1 cellular context compared by ENCODE assay signal in the genomic region with DNA sequence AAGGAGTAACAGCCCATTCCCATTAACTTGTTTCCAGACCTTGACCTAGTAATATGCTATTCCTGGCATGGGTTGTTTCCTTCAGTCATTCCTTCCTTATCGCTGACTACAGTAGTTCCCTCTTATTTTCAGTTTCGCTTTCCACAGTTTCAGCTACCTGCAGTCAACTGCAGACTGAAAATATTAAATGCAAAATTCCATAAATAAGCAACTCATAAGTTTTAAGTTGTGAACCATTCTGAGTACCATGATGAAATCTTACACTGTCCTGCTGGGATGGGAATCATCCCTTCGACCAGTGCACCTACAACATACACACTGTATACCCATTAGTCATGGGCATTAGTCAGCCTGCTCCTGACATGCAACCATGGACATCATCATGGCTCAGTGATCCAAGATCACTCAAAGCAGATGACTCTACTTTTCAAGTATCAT.
A peak's percentile ranks its signal among the peaks of the same experiment; 100 is the strongest.
TF ChIP-seq lines count a peak whose summit lies in the region.

No MANE protein-coding gene starts in this region.

TF ChIP-seq in K562, 482 proteins besides CTCF, POLR2A, EP300 and RAD21 (continued from another document and continues in another):
- TF ChIP-seq, protein P1, sequence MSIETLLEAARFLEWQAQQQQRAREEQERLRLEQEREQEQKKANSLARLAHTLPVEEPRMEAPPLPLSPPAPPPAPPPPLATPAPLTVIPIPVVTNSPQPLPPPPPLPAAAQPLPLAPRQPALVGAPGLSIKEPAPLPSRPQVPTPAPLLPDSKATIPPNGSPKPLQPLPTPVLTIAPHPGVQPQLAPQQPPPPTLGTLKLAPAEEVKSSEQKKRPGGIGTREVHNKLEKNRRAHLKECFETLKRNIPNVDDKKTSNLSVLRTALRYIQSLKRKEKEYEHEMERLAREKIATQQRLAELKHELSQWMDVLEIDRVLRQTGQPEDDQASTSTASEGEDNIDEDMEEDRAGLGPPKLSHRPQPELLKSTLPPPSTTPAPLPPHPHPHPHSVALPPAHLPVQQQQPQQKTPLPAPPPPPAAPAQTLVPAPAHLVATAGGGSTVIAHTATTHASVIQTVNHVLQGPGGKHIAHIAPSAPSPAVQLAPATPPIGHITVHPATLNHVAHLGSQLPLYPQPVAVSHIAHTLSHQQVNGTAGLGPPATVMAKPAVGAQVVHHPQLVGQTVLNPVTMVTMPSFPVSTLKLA (conservative IDR thresholded peaks at IDR 0.05) = no peak
- TF ChIP-seq SRSF3 (IDR thresholded peaks at IDR 0.05; ENCODE audit: insufficient read depth, low read length) (no peak), CC2D1A (IDR thresholded peaks at IDR 0.05) (no peak), CEBPG (CRISPR knock-in tag; IDR thresholded peaks at IDR 0.05) (no peak), CEBPG (tag; conservative IDR thresholded peaks at IDR 0.05 in 1 of 2, IDR thresholded peaks at IDR 0.05 in 1 of 2) (peak; percentile 13 to 49; a peak in 2 of 4 replicates), PTRF (tag; IDR thresholded peaks at IDR 0.05) (no peak), ZNF12 (CRISPR knock-in tag; IDR thresholded peaks at IDR 0.05) (no peak), ZNF263 (CRISPR knock-in tag; IDR thresholded peaks at IDR 0.05; ENCODE audit: borderline replicate concordance) (no peak), HDAC2 (IDR thresholded peaks at IDR 0.05) (no peak), SREBF1 (IDR thresholded peaks at IDR 0.05; ENCODE audit: borderline replicate concordance, low read depth, low read length) (no peak), ZNF197 (CRISPR knock-in tag; IDR thresholded peaks at IDR 0.05; ENCODE audit: low read depth) (no peak), ZNF717 (CRISPR knock-in tag; IDR thresholded peaks at IDR 0.05) (no peak), FOXJ3 (CRISPR knock-in tag; IDR thresholded peaks at IDR 0.05) (no peak), SAFB2 (IDR thresholded peaks at IDR 0.05; ENCODE audit: borderline replicate concordance, low read depth, low read length, severe bottlenecking) (no peak), NFYB (IDR thresholded peaks at IDR 0.05; ENCODE audit: extremely low read depth, insufficient read length) (no peak), CBX3 (IDR thresholded peaks at IDR 0.05; ENCODE audit: borderline replicate concordance in 1 of 2, low read length in 2 of 2) (no peak), CREB1 (IDR thresholded peaks at IDR 0.05) (no peak), CREB1 (CRISPR knock-in tag; IDR thresholded peaks at IDR 0.05) (no peak), CHD4 (IDR thresholded peaks at IDR 0.05; ENCODE audit: insufficient read depth, insufficient replicate concordance, low read depth, low read length, poor library complexity, severe bottlenecking) (no peak), ARNT (IDR thresholded peaks at IDR 0.05) (no peak), ZFPM2 (CRISPR knock-in tag; IDR thresholded peaks at IDR 0.05) (no peak), FOSL1 (tag; conservative IDR thresholded peaks at IDR 0.05) (peak; percentile 56), CBFA2T3 (IDR thresholded peaks at IDR 0.05) (no peak), ZNF347 (CRISPR knock-in tag; IDR thresholded peaks at IDR 0.05; ENCODE audit: low read depth) (no peak)
- TF ChIP-seq, protein P2, sequence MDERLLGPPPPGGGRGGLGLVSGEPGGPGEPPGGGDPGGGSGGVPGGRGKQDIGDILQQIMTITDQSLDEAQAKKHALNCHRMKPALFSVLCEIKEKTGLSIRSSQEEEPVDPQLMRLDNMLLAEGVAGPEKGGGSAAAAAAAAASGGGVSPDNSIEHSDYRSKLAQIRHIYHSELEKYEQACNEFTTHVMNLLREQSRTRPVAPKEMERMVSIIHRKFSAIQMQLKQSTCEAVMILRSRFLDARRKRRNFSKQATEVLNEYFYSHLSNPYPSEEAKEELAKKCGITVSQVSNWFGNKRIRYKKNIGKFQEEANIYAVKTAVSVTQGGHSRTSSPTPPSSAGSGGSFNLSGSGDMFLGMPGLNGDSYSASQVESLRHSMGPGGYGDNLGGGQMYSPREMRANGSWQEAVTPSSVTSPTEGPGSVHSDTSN (CRISPR knock-in tag; IDR thresholded peaks at IDR 0.05; ENCODE audit: low read depth) = no peak
- TF ChIP-seq, protein P2 (tag; conservative IDR thresholded peaks at IDR 0.05; ENCODE audit: low read depth) = peak; percentile 69
- TF ChIP-seq, protein P3, sequence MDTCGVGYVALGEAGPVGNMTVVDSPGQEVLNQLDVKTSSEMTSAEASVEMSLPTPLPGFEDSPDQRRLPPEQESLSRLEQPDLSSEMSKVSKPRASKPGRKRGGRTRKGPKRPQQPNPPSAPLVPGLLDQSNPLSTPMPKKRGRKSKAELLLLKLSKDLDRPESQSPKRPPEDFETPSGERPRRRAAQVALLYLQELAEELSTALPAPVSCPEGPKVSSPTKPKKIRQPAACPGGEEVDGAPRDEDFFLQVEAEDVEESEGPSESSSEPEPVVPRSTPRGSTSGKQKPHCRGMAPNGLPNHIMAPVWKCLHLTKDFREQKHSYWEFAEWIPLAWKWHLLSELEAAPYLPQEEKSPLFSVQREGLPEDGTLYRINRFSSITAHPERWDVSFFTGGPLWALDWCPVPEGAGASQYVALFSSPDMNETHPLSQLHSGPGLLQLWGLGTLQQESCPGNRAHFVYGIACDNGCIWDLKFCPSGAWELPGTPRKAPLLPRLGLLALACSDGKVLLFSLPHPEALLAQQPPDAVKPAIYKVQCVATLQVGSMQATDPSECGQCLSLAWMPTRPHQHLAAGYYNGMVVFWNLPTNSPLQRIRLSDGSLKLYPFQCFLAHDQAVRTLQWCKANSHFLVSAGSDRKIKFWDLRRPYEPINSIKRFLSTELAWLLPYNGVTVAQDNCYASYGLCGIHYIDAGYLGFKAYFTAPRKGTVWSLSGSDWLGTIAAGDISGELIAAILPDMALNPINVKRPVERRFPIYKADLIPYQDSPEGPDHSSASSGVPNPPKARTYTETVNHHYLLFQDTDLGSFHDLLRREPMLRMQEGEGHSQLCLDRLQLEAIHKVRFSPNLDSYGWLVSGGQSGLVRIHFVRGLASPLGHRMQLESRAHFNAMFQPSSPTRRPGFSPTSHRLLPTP (IDR thresholded peaks at IDR 0.05; ENCODE audit: borderline replicate concordance, extremely low read depth, insufficient read length) = no peak
- TF ChIP-seq, protein P4, sequence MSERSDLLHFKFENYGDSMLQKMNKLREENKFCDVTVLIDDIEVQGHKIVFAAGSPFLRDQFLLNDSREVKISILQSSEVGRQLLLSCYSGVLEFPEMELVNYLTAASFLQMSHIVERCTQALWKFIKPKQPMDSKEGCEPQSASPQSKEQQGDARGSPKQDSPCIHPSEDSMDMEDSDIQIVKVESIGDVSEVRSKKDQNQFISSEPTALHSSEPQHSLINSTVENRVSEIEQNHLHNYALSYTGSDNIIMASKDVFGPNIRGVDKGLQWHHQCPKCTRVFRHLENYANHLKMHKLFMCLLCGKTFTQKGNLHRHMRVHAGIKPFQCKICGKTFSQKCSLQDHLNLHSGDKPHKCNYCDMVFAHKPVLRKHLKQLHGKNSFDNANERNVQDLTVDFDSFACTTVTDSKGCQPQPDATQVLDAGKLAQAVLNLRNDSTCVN (CRISPR knock-in tag; IDR thresholded peaks at IDR 0.05) = no peak
- TF ChIP-seq, protein P5, sequence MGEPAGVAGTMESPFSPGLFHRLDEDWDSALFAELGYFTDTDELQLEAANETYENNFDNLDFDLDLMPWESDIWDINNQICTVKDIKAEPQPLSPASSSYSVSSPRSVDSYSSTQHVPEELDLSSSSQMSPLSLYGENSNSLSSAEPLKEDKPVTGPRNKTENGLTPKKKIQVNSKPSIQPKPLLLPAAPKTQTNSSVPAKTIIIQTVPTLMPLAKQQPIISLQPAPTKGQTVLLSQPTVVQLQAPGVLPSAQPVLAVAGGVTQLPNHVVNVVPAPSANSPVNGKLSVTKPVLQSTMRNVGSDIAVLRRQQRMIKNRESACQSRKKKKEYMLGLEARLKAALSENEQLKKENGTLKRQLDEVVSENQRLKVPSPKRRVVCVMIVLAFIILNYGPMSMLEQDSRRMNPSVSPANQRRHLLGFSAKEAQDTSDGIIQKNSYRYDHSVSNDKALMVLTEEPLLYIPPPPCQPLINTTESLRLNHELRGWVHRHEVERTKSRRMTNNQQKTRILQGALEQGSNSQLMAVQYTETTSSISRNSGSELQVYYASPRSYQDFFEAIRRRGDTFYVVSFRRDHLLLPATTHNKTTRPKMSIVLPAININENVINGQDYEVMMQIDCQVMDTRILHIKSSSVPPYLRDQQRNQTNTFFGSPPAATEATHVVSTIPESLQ (CRISPR knock-in tag; IDR thresholded peaks at IDR 0.05) = no peak
- TF ChIP-seq, protein P6, sequence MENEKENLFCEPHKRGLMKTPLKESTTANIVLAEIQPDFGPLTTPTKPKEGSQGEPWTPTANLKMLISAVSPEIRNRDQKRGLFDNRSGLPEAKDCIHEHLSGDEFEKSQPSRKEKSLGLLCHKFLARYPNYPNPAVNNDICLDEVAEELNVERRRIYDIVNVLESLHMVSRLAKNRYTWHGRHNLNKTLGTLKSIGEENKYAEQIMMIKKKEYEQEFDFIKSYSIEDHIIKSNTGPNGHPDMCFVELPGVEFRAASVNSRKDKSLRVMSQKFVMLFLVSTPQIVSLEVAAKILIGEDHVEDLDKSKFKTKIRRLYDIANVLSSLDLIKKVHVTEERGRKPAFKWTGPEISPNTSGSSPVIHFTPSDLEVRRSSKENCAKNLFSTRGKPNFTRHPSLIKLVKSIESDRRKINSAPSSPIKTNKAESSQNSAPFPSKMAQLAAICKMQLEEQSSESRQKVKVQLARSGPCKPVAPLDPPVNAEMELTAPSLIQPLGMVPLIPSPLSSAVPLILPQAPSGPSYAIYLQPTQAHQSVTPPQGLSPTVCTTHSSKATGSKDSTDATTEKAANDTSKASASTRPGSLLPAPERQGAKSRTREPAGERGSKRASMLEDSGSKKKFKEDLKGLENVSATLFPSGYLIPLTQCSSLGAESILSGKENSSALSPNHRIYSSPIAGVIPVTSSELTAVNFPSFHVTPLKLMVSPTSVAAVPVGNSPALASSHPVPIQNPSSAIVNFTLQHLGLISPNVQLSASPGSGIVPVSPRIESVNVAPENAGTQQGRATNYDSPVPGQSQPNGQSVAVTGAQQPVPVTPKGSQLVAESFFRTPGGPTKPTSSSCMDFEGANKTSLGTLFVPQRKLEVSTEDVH (IDR thresholded peaks at IDR 0.05; ENCODE audit: low read depth, partially characterized antibody) = no peak
- TF ChIP-seq, protein P7, sequence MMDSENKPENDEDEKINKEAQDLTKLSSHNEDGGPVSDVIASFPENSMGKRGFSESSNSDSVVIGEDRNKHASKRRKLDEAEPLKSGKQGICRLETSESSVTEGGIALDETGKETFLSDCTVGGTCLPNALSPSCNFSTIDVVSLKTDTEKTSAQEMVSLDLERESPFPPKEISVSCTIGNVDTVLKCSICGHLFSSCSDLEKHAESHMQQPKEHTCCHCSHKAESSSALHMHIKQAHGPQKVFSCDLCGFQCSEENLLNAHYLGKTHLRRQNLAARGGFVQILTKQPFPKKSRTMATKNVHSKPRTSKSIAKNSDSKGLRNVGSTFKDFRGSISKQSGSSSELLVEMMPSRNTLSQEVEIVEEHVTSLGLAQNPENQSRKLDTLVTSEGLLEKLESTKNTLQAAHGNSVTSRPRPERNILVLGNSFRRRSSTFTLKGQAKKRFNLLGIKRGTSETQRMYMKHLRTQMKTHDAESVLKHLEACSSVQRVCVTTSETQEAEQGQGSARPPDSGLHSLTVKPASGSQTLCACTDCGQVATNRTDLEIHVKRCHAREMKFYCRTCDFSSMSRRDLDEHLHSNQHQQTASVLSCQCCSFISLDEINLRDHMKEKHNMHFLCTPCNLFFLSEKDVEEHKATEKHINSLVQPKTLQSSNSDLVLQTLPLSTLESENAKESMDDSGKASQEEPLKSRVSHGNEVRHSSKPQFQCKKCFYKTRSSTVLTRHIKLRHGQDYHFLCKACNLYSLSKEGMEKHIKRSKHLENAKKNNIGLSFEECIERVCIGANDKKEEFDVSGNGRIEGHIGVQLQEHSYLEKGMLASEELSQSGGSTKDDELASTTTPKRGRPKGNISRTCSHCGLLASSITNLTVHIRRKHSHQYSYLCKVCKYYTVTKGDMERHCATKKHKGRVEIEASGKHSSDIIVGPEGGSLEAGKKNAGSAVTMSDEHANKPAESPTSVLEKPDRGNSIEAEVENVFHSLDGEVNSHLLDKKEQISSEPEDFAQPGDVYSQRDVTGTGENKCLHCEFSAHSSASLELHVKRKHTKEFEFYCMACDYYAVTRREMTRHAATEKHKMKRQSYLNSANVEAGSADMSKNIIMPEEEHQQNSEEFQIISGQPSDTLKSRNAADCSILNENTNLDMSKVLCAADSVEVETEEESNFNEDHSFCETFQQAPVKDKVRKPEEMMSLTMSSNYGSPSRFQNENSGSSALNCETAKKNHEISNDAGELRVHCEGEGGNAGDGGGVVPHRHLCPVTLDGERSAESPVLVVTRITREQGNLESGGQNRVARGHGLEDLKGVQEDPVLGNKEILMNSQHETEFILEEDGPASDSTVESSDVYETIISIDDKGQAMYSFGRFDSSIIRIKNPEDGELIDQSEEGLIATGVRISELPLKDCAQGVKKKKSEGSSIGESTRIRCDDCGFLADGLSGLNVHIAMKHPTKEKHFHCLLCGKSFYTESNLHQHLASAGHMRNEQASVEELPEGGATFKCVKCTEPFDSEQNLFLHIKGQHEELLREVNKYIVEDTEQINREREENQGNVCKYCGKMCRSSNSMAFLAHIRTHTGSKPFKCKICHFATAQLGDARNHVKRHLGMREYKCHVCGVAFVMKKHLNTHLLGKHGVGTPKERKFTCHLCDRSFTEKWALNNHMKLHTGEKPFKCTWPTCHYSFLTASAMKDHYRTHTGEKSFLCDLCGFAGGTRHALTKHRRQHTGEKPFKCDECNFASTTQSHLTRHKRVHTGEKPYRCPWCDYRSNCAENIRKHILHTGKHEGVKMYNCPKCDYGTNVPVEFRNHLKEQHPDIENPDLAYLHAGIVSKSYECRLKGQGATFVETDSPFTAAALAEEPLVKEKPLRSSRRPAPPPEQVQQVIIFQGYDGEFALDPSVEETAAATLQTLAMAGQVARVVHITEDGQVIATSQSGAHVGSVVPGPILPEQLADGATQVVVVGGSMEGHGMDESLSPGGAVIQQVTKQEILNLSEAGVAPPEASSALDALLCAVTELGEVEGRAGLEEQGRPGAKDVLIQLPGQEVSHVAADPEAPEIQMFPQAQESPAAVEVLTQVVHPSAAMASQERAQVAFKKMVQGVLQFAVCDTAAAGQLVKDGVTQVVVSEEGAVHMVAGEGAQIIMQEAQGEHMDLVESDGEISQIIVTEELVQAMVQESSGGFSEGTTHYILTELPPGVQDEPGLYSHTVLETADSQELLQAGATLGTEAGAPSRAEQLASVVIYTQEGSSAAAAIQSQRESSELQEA (IDR thresholded peaks at IDR 0.05; ENCODE audit: low read depth) = no peak
- TF ChIP-seq, protein P8, sequence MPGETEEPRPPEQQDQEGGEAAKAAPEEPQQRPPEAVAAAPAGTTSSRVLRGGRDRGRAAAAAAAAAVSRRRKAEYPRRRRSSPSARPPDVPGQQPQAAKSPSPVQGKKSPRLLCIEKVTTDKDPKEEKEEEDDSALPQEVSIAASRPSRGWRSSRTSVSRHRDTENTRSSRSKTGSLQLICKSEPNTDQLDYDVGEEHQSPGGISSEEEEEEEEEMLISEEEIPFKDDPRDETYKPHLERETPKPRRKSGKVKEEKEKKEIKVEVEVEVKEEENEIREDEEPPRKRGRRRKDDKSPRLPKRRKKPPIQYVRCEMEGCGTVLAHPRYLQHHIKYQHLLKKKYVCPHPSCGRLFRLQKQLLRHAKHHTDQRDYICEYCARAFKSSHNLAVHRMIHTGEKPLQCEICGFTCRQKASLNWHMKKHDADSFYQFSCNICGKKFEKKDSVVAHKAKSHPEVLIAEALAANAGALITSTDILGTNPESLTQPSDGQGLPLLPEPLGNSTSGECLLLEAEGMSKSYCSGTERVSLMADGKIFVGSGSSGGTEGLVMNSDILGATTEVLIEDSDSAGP (CRISPR knock-in tag; IDR thresholded peaks at IDR 0.05) = no peak
